ENCODE assay signal across 1 cellular context in genomic region chr12:51686727-51687126, GRCh38.
TF ChIP-seq lines count a peak whose summit lies in the region.

No MANE protein-coding gene starts in this region.

TF ChIP-seq in SK-N-SH treated with all-trans-retinoic acid at 6 μM for 48 hours, 23 proteins besides CTCF, POLR2A, EP300 and RAD21 (continued from another document):
- TF ChIP-seq TCF4 (CRISPR knock-in tag; IDR thresholded peaks at IDR 0.05; ENCODE audit: borderline replicate concordance), result no peak
- no peak for TF ChIP-seq PATZ1 (CRISPR knock-in tag; IDR thresholded peaks at IDR 0.05; ENCODE audit: borderline replicate concordance)
- TF ChIP-seq ISL1 (CRISPR knock-in tag; IDR thresholded peaks at IDR 0.05), result no peak
